20 cellular contexts compared by ENCODE assay signal in the genomic region with DNA sequence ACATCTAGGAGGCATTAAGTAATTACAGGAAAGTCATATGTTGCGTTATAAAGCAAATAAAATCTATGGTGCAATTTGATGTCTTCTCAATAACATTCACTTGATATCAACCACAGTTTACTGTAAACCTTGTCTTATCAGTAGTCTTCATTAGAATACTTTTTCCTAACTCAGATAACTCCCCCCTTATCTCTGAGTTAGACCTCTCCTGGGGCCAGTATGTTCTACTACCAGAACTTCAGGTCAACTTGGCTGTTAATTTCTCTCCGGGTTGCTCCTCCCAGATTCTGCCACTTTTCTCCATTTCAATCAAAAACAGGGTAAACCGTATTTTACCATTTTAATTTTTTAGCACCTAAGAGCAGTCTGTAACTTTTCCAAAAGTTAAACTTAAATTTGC. TPM values are rescaled to one million over a fixed set of nuclear protein-coding genes. Genes with fewer than 3 reads are reported as not detected.
DNase-seq lines count a peak whose midpoint lies in the region; ATAC-seq and TF ChIP-seq lines count a peak whose summit lies in the region.
"Had no signal": no experiment of that assay in that cellular context is flagged by ENCODE, and none has a peak within 500 bp of the region (broad histone marks: within the 10 kb centered on the region; RNA-seq: fewer than 3 reads in every experiment).

No MANE protein-coding gene starts in this region.

- H3K27ac ChIP-seq in BLaER1 = no peak overlapping the region
- H3K27ac ChIP-seq in MM.1S (ENCODE audit: low read length) = no peak overlapping the region
- H3K27ac ChIP-seq: C4-2B, Peyer's patch had no signal

- H3K36me3 ChIP-seq in BLaER1 (no peaks in the 10 kb centered on the region), MM.1S (replicated peaks; ENCODE audit: insufficient read depth, low read length) (no peaks in the 10 kb centered on the region)
- H3K36me3 ChIP-seq: Peyer's patch had no signal

- H3K79me2 ChIP-seq in MM.1S (ENCODE audit: low read length) = no peaks in the 10 kb centered on the region

- H4K20me1 ChIP-seq in BLaER1 (no peaks in the 10 kb centered on the region), MM.1S (ENCODE audit: insufficient read depth, low read length) (no peaks in the 10 kb centered on the region)

- H3K4me1 ChIP-seq in BLaER1 (peaks cover 13% of the 10 kb centered on the region), MM.1S (ENCODE audit: low read length) (peaks cover 11% of the 10 kb centered on the region)
- H3K4me1 ChIP-seq: Peyer's patch had no signal

- no peaks in the 10 kb centered on the region for H3K27me3 Mint-ChIP-seq in mesothelial cell of epicardium (ENCODE audit: low read depth)

- no peak overlapping the region for H3K4me3 Mint-ChIP-seq in mesothelial cell of epicardium
- H3K4me3 Mint-ChIP-seq: CD8-positive, alpha-beta memory T cell had no signal

- H3K9me3 Mint-ChIP-seq in mesothelial cell of epicardium = no peaks in the 10 kb centered on the region
- H3K9me3 Mint-ChIP-seq: CD8-positive, alpha-beta memory T cell had no signal

- no peaks in the 10 kb centered on the region for H3K9me2 ChIP-seq in MM.1S (replicated peaks; ENCODE audit: insufficient read depth, low read length)

- ATAC-seq in HG02884 (IDR thresholded peaks at IDR 0.05; ENCODE audit: unreplicated experiment) = no peak

- no peaks in the 10 kb centered on the region; the same call in 1 of the 2 replicates for H3F3A ChIP-seq in MM.1S (ENCODE audit: insufficient read depth, low read length)

- H3K4me2 ChIP-seq in BLaER1 = peak overlapping the region; percentile 29
- peak overlapping the region; percentile 42 for H3K4me2 ChIP-seq in MM.1S (ENCODE audit: low read depth, low read length)

- H3K4me3 ChIP-seq in BLaER1 (no peak overlapping the region), MM.1S (ENCODE audit: low read length) (no peak overlapping the region)
- H3K4me3 ChIP-seq: Peyer's patch had no signal

- H3K9me3 ChIP-seq in BLaER1 (no peaks in the 10 kb centered on the region), MM.1S (replicated peaks; ENCODE audit: insufficient read depth, low read length) (no peaks in the 10 kb centered on the region)
- H3K9me3 ChIP-seq: Peyer's patch had no signal

- peaks cover 49% of the 10 kb centered on the region for H3K4me1 Mint-ChIP-seq in mesothelial cell of epicardium
- H3K4me1 Mint-ChIP-seq: CD8-positive, alpha-beta memory T cell had no signal

- H2AFZ ChIP-seq in MM.1S (ENCODE audit: low read length) = no peak overlapping the region

- H3K36me3 Mint-ChIP-seq in mesothelial cell of epicardium = peaks cover 16% of the 10 kb centered on the region
- H3K36me3 Mint-ChIP-seq: CD8-positive, alpha-beta memory T cell had no signal

- DNase-seq in MM.1S = no peak
- DNase-seq in amniotic epithelial cell (ENCODE audit: low read depth) = peak; percentile 90
- no peak for DNase-seq in mesothelial cell of epicardium (ENCODE audit: low spot score in 2 of 2, unreplicated experiment in 2 of 2)
- no peak for DNase-seq in NCI-H774 (lab: John Stamatoyannopoulos, UW)
- DNase-seq in GF-D8 (lab: John Stamatoyannopoulos, UW) = no peak
- DNase-seq: 8988T; Calu3; CD8-positive, alpha-beta memory T cell; DMS153; GOT3; HCEC 1CT; NCI-H1105; NCI-H2029 treated with DMSO at 0.1 percent for 48 hours; NCI-H345; NCI-H524 treated with DMSO at 0.1 percent for 48 hours; Peyer's patch had no signal

- no peak for TF ChIP-seq CTCF in MM.1S (IDR thresholded peaks at IDR 0.05; ENCODE audit: low read length)
- TF ChIP-seq CTCF in mesothelial cell of epicardium (IDR thresholded peaks at IDR 0.05; ENCODE audit: unreplicated experiment) = no peak

- H3K27ac Mint-ChIP-seq in mesothelial cell of epicardium = peak overlapping the region; percentile 96
- H3K27ac Mint-ChIP-seq: CD8-positive, alpha-beta memory T cell had no signal

- H3K9ac ChIP-seq in BLaER1 (no peak overlapping the region), MM.1S (ENCODE audit: low read length) (no peak overlapping the region)

- H3K27me3 ChIP-seq in BLaER1 = no peaks in the 10 kb centered on the region
- H3K27me3 ChIP-seq in MM.1S (replicated peaks; ENCODE audit: insufficient read depth, low read length) = no peaks in the 10 kb centered on the region
- H3K27me3 ChIP-seq: Peyer's patch had no signal

RNA-seq across cellular contexts. Expression of a gene that starts 50.0 kb away (rescaled TPM):
- 44.1 to 52.1 TPM (median 48.5 TPM) in 3 replicates for total RNA-seq in mesothelial cell of epicardium
- total RNA-seq: CD8-positive, alpha-beta memory T cell; OCI-LY7 had no signal
